Comparison of ENCODE assay signal across 10 cellular contexts in the genomic region with DNA sequence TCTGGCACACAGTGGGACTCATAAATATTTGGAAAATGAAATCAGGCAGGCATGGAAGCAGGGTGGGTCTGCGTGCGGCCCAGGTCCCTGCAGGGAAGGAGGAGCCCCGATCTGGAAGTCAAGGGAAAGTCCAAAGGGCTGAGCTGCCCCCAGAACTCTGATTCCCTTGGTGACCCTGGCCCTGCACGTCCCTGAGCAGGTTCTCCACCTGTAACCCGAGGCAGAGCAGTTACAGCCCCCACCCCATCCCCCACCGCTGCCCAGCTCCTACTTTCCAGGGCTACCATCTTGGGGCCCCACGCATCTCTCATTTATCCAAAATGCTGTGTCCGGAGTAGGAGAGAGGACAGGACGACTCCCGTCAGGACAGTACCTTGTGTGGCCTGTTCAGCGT. TPM values are rescaled to one million over a fixed set of nuclear protein-coding genes. Genes with fewer than 3 reads are reported as not detected.
DNase-seq lines count a peak whose midpoint lies in the region; ATAC-seq and TF ChIP-seq lines count a peak whose summit lies in the region.
"Had no signal": no experiment of that assay in that cellular context is flagged by ENCODE, and none has a peak within 500 bp of the region (broad histone marks: within the 10 kb centered on the region; RNA-seq: fewer than 3 reads in every experiment).

No MANE protein-coding gene starts in this region.

- WGBS in lung, 2 donors: 83% methylated on average over 11 of the region's 11 CpGs

- peaks cover 74% of the 10 kb centered on the region for H3K4me1 Mint-ChIP-seq in activated CD8-positive, alpha-beta memory T cell treated with anti-CD3 and anti-CD28 coated beads, Interleukin-2, amount 10 ng/mL, durations not matched to agents 7 days and 5 days

- H3K4me3 ChIP-seq in astrocyte of the cerebellum (ENCODE audit: low read depth, low read length) (peak overlapping the region; percentile 90), lung (no peak overlapping the region), thoracic aorta (peak overlapping the region; percentile 94), A673 (ENCODE audit: low read depth, low read length, poor library complexity, severe bottlenecking) (no peak overlapping the region)

- no TSS peak for BruUV-seq in A673 (replicated peaks; lab: Mats Ljungman, UMichigan)

- in situ Hi-C loops in astrocyte of the cerebellum (cut with HindIII; ENCODE audit: low sequenced_read_pairs): no loop called here

- CTCF ChIA-PET in activated CD8-positive, alpha-beta memory T cell treated with anti-CD3 and anti-CD28 coated beads, Interleukin-2, amount 10 ng/mL, durations not matched to agents 7 days and 5 days (lab: Charles Lee): interaction anchor here (1.0 to 12.5 kb wide), 12 partner anchors 12 to 103 kb away, joined by 3 to 196 read pairs (median 19); partner anchors contain the start of genes C19orf12 and POP4
- CTCF ChIA-PET in A673 (lab: Charles Lee): no interaction called here

- DNase-seq in activated CD8-positive, alpha-beta memory T cell treated with anti-CD3 and anti-CD28 coated beads, Interleukin-2, amount 10 ng/mL, durations not matched to agents 7 days and 5 days: no peak
- DNase-seq in activated CD8-positive, alpha-beta memory T cell treated with anti-CD3 and anti-CD28 coated beads, Interleukin-2, amount 50 U/mL, for 4 hours: no peak
- no peak for DNase-seq in astrocyte of the cerebellum (ENCODE audit: low read depth)
- no peak for DNase-seq in lung (ENCODE audit: low spot score)
- DNase-seq in thoracic aorta (ENCODE audit: low spot score): no peak
- no peak for DNase-seq in A673 (ENCODE audit: low spot score)
- no peak for DNase-seq in NCI-H774 (lab: John Stamatoyannopoulos, UW)
- DNase-seq: BE2C, NCI-H524 treated with DMSO at 0.1 percent for 48 hours had no signal

- peaks cover 9 to 19% of the 10 kb centered on the region in 2 donors for H3K4me1 ChIP-seq in lung (ENCODE audit: control insufficient read depth in 2 of 2, insufficient read depth in 2 of 2, low read length in 2 of 2)
- peaks cover 68 to 81% of the 10 kb centered on the region in 2 donors for H3K4me1 ChIP-seq in thoracic aorta (ENCODE audit: control insufficient read depth in 1 of 2, low read depth in 2 of 2)
- peaks cover 18% of the 10 kb centered on the region for H3K4me1 ChIP-seq in A673 (ENCODE audit: insufficient read depth, low read length, poor library complexity, severe bottlenecking)
- H3K4me1 ChIP-seq: BE2C had no signal

- TF ChIP-seq CTCF in astrocyte of the cerebellum (IDR thresholded peaks at IDR 0.05; ENCODE audit: low read depth, low read length, missing control alignments) (no peak), lung (IDR thresholded peaks at IDR 0.05; ENCODE audit: control extremely low read depth, extremely low read depth) (no peak), thoracic aorta (IDR thresholded peaks at IDR 0.05) (no peak), A673 (conservative IDR thresholded peaks at IDR 0.05; ENCODE audit: low read depth, low read length) (no peak)

- peaks cover 40% of the 10 kb centered on the region for H3K36me3 Mint-ChIP-seq in activated CD8-positive, alpha-beta memory T cell treated with anti-CD3 and anti-CD28 coated beads, Interleukin-2, amount 10 ng/mL, durations not matched to agents 7 days and 5 days

- H3K27me3 Mint-ChIP-seq in activated CD8-positive, alpha-beta memory T cell treated with anti-CD3 and anti-CD28 coated beads, Interleukin-2, amount 10 ng/mL, durations not matched to agents 7 days and 5 days: no peaks in the 10 kb centered on the region

- H3K27me3 ChIP-seq in lung (ENCODE audit: control insufficient read depth, insufficient read depth): no peaks in the 10 kb centered on the region
- H3K27me3 ChIP-seq in thoracic aorta (replicated peaks; ENCODE audit: insufficient read depth): no peaks in the 10 kb centered on the region
- peaks cover 19% of the 10 kb centered on the region for H3K27me3 ChIP-seq in A673 (replicated peaks; ENCODE audit: insufficient read depth, low read depth, low read length, poor library complexity)
- H3K27me3 ChIP-seq: BE2C had no signal

- H3K4me3 Mint-ChIP-seq in activated CD8-positive, alpha-beta memory T cell treated with anti-CD3 and anti-CD28 coated beads, Interleukin-2, amount 10 ng/mL, durations not matched to agents 7 days and 5 days: peak overlapping the region; percentile 85

- H3K27ac ChIP-seq in lung (ENCODE audit: low read depth in 1 of 2, low read length in 1 of 2) (peak overlapping the region; percentile 86 to 87), thoracic aorta (peak overlapping the region; percentile 95), A673 (ENCODE audit: low read depth, low read length, poor library complexity, severe bottlenecking) (no peak overlapping the region)

- H3K27ac Mint-ChIP-seq in activated CD8-positive, alpha-beta memory T cell treated with anti-CD3 and anti-CD28 coated beads, Interleukin-2, amount 10 ng/mL, durations not matched to agents 7 days and 5 days: peak overlapping the region; percentile 90

- intact Hi-C loops in A673 (cut with micrococcal nuclease; ENCODE audit: unreplicated experiment): no loop called here

- POLR2A ChIA-PET in A673 (lab: Charles Lee; ENCODE audit: low non-redundant PET): no interaction called here

- ATAC-seq in activated CD8-positive, alpha-beta memory T cell treated with anti-CD3 and anti-CD28 coated beads, Interleukin-2, amount 10 ng/mL, durations not matched to agents 7 days and 5 days: no peak
- ATAC-seq in lung (ENCODE audit: insufficient read depth, low FRiP score): no peak
- ATAC-seq in thoracic aorta (ENCODE audit: insufficient number of reproducible peaks, low FRiP score, low read depth): no peak
- no peak for ATAC-seq in HG02981 (IDR thresholded peaks at IDR 0.05; ENCODE audit: unreplicated experiment)

- H3K36me3 ChIP-seq in lung (ENCODE audit: control insufficient read depth in 2 of 2, insufficient read depth in 2 of 2, low read length in 2 of 2): no peaks in the 10 kb centered on the region
- H3K36me3 ChIP-seq in thoracic aorta: no peaks in the 10 kb centered on the region
- H3K36me3 ChIP-seq in A673 (ENCODE audit: insufficient read depth, low read length, poor library complexity, severe bottlenecking): no peaks in the 10 kb centered on the region
- H3K36me3 ChIP-seq: BE2C had no signal

- no peaks in the 10 kb centered on the region for H3K9me3 Mint-ChIP-seq in activated CD8-positive, alpha-beta memory T cell treated with anti-CD3 and anti-CD28 coated beads, Interleukin-2, amount 10 ng/mL, durations not matched to agents 7 days and 5 days (ENCODE audit: low read depth)

- H3K9me3 ChIP-seq in lung (ENCODE audit: control insufficient read depth in 2 of 2, insufficient read depth in 1 of 2, low read length in 1 of 2) (no peaks in the 10 kb centered on the region), thoracic aorta (no peaks in the 10 kb centered on the region), A673 (ENCODE audit: low read depth, low read length, poor library complexity, severe bottlenecking) (no peaks in the 10 kb centered on the region)
- H3K9me3 ChIP-seq: BE2C had no signal

RNA-seq across cellular contexts. Expression of gene PLEKHF1, which starts 2.1 kb away (rescaled TPM):
- total RNA-seq in activated CD8-positive, alpha-beta memory T cell treated with anti-CD3 and anti-CD28 coated beads, Interleukin-2, amount 10 ng/mL, durations not matched to agents 7 days and 5 days: 10 to 100 TPM; 42.4 to 64.1 TPM
- total RNA-seq in lung: 10 to 100 TPM in 1 of 2 donors, 1 to 10 TPM in 1; 5.7 to 13.2 TPM
- polyA plus RNA-seq in lung: 10 to 100 TPM in 1 of 2 donors, 1 to 10 TPM in 1; 8.9 to 11.9 TPM
- 10 to 100 TPM; 21.4 to 56.2 TPM for total RNA-seq in thoracic aorta
- not detected in 2 replicates for total RNA-seq in A673 (2021)

RNA-seq across cellular contexts. Expression of gene C19orf12, which starts 47.7 kb away (rescaled TPM):
- total RNA-seq in activated CD8-positive, alpha-beta memory T cell treated with anti-CD3 and anti-CD28 coated beads, Interleukin-2, amount 10 ng/mL, durations not matched to agents 7 days and 5 days: 10 to 100 TPM; 43.6 to 44.1 TPM
- 10 to 100 TPM; 19.3 to 26.0 TPM for total RNA-seq in lung
- 10 to 100 TPM; 11.4 to 16.1 TPM for polyA plus RNA-seq in lung
- 10 to 100 TPM; 36.1 to 46.4 TPM for total RNA-seq in thoracic aorta
- 26.8 and 28.6 TPM in 2 replicates for total RNA-seq in A673 (2021)

Comparison
In these comparisons a context has a peak if more than half of its experiments do, and no peak if none do; other contexts are left out.
1. H3K4me3 ChIP-seq: peak in astrocyte of the cerebellum (single experiment) and thoracic aorta (single experiment); none in lung (single experiment) and A673 (single experiment).